ENCODE assay signal across 16 cellular contexts in the genomic region with DNA sequence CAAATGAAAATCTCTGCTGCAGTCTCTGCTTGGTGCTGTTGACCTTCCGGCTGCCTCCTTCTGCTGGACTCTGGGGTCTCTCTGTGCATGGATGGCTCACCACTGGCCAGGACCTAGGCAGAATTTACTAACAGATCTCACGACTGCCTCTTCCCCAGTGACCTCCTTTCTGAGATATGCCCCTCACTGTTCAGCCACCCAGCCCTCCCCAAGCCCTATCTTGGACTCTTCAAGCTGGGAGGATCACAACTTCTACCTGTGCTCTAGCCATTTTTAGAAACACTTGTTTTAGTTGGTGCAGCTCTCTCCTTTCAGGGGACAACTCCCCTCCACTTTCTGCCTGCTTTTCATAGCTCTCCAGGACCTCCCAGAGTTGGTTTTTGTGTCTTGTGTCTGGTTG. TPM values are rescaled to one million over a fixed set of nuclear protein-coding genes. Genes with fewer than 3 reads are reported as not detected.
DNase-seq lines count a peak whose midpoint lies in the region; FAIRE-seq and TF ChIP-seq lines count a peak whose summit lies in the region.
"Had no signal": no experiment of that assay in that cellular context is flagged by ENCODE, and none has a peak within 500 bp of the region (broad histone marks: within the 10 kb centered on the region; RNA-seq: fewer than 3 reads in every experiment).

No MANE protein-coding gene starts in this region.

- no peaks in the 10 kb centered on the region for H3K27me3 ChIP-seq in colonic mucosa
- H3K27me3 ChIP-seq in spleen (replicated peaks in 1 of 7), result no peaks in the 10 kb centered on the region
- H3K27me3 ChIP-seq: MG63 had no signal

- FAIRE-seq in D721Med (lab: Jason Lieb, UNC), result no peak

- peaks cover 51% of the 10 kb centered on the region for H3K4me1 Mint-ChIP-seq in nephron

- intact Hi-C loops in colonic mucosa (cut with DNase I), result no loop called here
- intact Hi-C loops in spleen (cut with DNase I; ENCODE audit: low total_unique reads), result no loop called here

- H3K4me3 ChIP-seq in colonic mucosa (no peak overlapping the region), spleen (no peak overlapping the region)
- H3K4me3 ChIP-seq: MG63 had no signal

- H3K9me3 Mint-ChIP-seq in nephron, result peaks cover 19% of the 10 kb centered on the region

- H3K27ac Mint-ChIP-seq in nephron, result peak overlapping the region; percentile 40 to 84 (median 74)
- H3K27ac Mint-ChIP-seq: HFFc6 had no signal

- DNase-seq in activated effector memory CD4-positive, alpha-beta T cell treated with anti-CD3 and anti-CD28 coated beads, Interleukin-2, amount 50 U/mL, for 16 hours, result peak; percentile 30
- DNase-seq in activated effector memory CD4-positive, alpha-beta T cell treated with Interleukin-2 at 50 U/mL for 16 hours, result no peak
- DNase-seq in colonic mucosa (peak; percentile 10), spleen (peak; percentile 16), NCI-H2107 treated with DMSO at 0.1 percent for 48 hours (lab: John Stamatoyannopoulos, UW; ENCODE audit: unreplicated experiment) (no peak), DMS79 (lab: John Stamatoyannopoulos, UW) (no peak), D721Med (ENCODE audit: insufficient read length, low spot score) (no peak)
- DNase-seq: DMS 273 treated with DMSO at 0.1 percent for 48 hours; HFFc6; MG63; NCI-H1092; NCI-H526 treated with DMSO at 0.1 percent for 48 hours; NK-92 treated with Interleukin-12 subunit alpha and Interleukin-12 subunit beta, amount 100 ng/mL, for 24 hours; OCI-M1; SHP77 treated with DMSO at 0.1 percent for 48 hours had no signal

- H3K9ac ChIP-seq in colonic mucosa (ENCODE audit: low read depth in 2 of 2, low read length in 2 of 2), result no peak overlapping the region

- no peak for TF ChIP-seq CTCF in colonic mucosa (IDR thresholded peaks at IDR 0.05)
- no peak for TF ChIP-seq CTCF in nephron (IDR thresholded peaks at IDR 0.05; ENCODE audit: unreplicated experiment in 3 of 3)
- TF ChIP-seq CTCF in spleen (IDR thresholded peaks at IDR 0.05 in 8 of 11, conservative IDR thresholded peaks at IDR 0.05 in 3 of 11), result no peak
- TF ChIP-seq CTCF in D721Med (IDR thresholded peaks at IDR 0.05; ENCODE audit: insufficient read depth, missing control alignments), result no peak

- TF ChIP-seq POLR2A in spleen (IDR thresholded peaks at IDR 0.05), result no peak

- H3K27ac ChIP-seq in colonic mucosa (no peak overlapping the region), spleen (no peak overlapping the region)

- no peaks in the 10 kb centered on the region for H3K27me3 Mint-ChIP-seq in nephron (ENCODE audit: low read depth)

- peaks cover 48% of the 10 kb centered on the region for H3K36me3 Mint-ChIP-seq in nephron (ENCODE audit: low read depth)

- 71 to 92% (median 74%) methylated on average over 2 of the region's 2 CpGs for WGBS in spleen, 5 donors

- peak overlapping the region; percentile 49 to 78 (median 67) for H3K4me3 Mint-ChIP-seq in nephron
- H3K4me3 Mint-ChIP-seq: HFFc6 had no signal

- H3K36me3 ChIP-seq in colonic mucosa (no peaks in the 10 kb centered on the region), spleen (no peaks in the 10 kb centered on the region)
- H3K36me3 ChIP-seq: MG63 had no signal

- H3K4me1 ChIP-seq in colonic mucosa (no peaks in the 10 kb centered on the region), spleen (peaks cover 12 to 67% (median 46%) of the 10 kb centered on the region in 6 donors)

- H3K9me3 ChIP-seq in colonic mucosa (no peaks in the 10 kb centered on the region), spleen (no peaks in the 10 kb centered on the region)
- H3K9me3 ChIP-seq: MG63 had no signal

RNA-seq across cellular contexts. Expression of a gene that starts 6.3 kb away (rescaled TPM):
- total RNA-seq in colonic mucosa (10 to 100 TPM; 18.0 to 25.7 TPM), spleen (10 to 100 TPM; 12.0 to 36.2 (median 18.8) TPM)
- 10 to 100 TPM in 2 of 3 donors, 1 to 10 TPM in 1; 7.5 to 26.5 (median 23.1) TPM for polyA plus RNA-seq in spleen

RNA-seq across cellular contexts. Expression of a gene that starts 50.2 kb away (rescaled TPM):
- 1 to 10 TPM in 1 of 2 donors, under 1 TPM in 1; 0.40 to 1.3 TPM for total RNA-seq in colonic mucosa
- 1 to 10 TPM; 1.4 to 2.8 (median 2.2) TPM for total RNA-seq in spleen
- polyA plus RNA-seq in spleen, result 1 to 10 TPM in 1 of 3 donors, under 1 TPM in 2; 0.41 to 1.0 (median 0.90) TPM

Comparison
In these comparisons a context has a peak if more than half of its experiments do, and no peak if none do; other contexts are left out.
1. DNase-seq: peak in activated effector memory CD4-positive, alpha-beta T cell treated with anti-CD3 and anti-CD28 coated beads, Interleukin-2, amount 50 U/mL, for 16 hours (single experiment), colonic mucosa (single experiment) and spleen (single experiment); none in activated effector memory CD4-positive, alpha-beta T cell treated with Interleukin-2 at 50 U/mL for 16 hours (single experiment), NCI-H2107 treated with DMSO at 0.1 percent for 48 hours (single experiment), DMS79 (single experiment) and D721Med (single experiment).